Comparison of ENCODE assay signal across 18 cellular contexts in the genomic region with DNA sequence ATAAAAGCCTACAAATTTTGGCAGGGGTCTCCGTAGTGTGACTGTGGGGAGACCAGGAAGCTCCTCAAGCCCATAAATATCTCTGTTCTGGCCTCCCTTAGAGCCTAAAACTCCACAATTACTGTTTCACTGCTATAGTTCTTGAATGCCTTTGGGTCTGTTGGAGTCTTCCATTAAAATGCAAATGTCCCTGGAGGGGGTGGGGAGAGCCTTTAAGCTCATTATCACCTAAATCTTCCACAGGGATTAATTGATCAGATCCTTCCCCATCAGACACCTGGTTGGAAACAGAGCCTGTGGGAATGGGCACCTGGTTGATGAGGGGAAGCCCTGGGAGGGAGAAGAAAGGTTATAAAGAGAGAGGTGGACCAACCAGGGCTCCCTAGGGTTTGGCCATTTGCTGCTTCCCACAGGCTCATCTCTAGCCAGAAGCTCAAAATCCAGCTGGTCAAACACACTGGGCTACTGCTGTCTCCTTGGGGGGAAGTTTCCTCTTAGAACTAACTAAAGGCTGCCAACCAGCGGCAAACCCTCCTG.
A peak's percentile ranks its signal among the peaks of the same experiment; 100 is the strongest.
DNase-seq lines count a peak whose midpoint lies in the region; ATAC-seq, FAIRE-seq and TF ChIP-seq lines count a peak whose summit lies in the region.
"Had no signal": no experiment of that assay in that cellular context is flagged by ENCODE, and none has a peak within 500 bp of the region (broad histone marks: within the 10 kb centered on the region; RNA-seq: fewer than 3 reads in every experiment).

No MANE protein-coding gene starts in this region.

- H3K36me3 ChIP-seq in cardiac muscle cell (no peaks in the 10 kb centered on the region), hepatocyte (replicated peaks; ENCODE audit: insufficient read depth, low read depth) (no peaks in the 10 kb centered on the region), neuronal stem cell (replicated peaks in 1 of 2; ENCODE audit: control insufficient read depth in 2 of 2, insufficient read depth in 2 of 2, low read length in 2 of 2) (no peaks in the 10 kb centered on the region), small intestine (ENCODE audit: control insufficient read depth in 2 of 2, insufficient read depth in 2 of 2, low read length in 2 of 2) (no peaks in the 10 kb centered on the region)
- H3K36me3 ChIP-seq: BLaER1 had no signal

- H2BK12ac ChIP-seq in neuronal stem cell (ENCODE audit: low read length), result no peak overlapping the region

- H3K27ac ChIP-seq in cardiac muscle cell, result peak overlapping the region; percentile 68
- peak overlapping the region; percentile 84 for H3K27ac ChIP-seq in hepatocyte
- H3K27ac ChIP-seq in neuronal stem cell (replicated peaks; ENCODE audit: low read length), result peak overlapping the region; percentile 95
- H3K27ac ChIP-seq in small intestine (ENCODE audit: low read depth in 1 of 2, low read length in 1 of 2), result no peak overlapping the region
- H3K27ac ChIP-seq: BLaER1, testis had no signal

- no peak overlapping the region for H4K91ac ChIP-seq in neuronal stem cell (ENCODE audit: low read depth, low read length, poor library complexity)

- no peak overlapping the region for H2BK15ac ChIP-seq in neuronal stem cell (ENCODE audit: low read length)

- H2BK5ac ChIP-seq in neuronal stem cell (ENCODE audit: low read length), result peak overlapping the region; percentile 27

- H3K23ac ChIP-seq in neuronal stem cell (ENCODE audit: low read depth, low read length, poor library complexity), result no peak overlapping the region

- no peak for FAIRE-seq in small intestine (lab: Jason Lieb, UNC)

- H3K79me2 ChIP-seq in hepatocyte, result no peaks in the 10 kb centered on the region

- H2AK5ac ChIP-seq in neuronal stem cell (ENCODE audit: low read depth, low read length), result no peak overlapping the region

- WGBS in hepatocyte (ENCODE audit: low lambda C conversion rate, missing lambda C conversion rate), result 79% methylated on average over 2 of the region's 2 CpGs
- no CpG with 5 or more reads among the region's 2 CpGs for WGBS in neuronal stem cell (ENCODE audit: extremely low coverage in 2 of 2, insufficient read length in 2 of 2, insufficient replicate concordance in 1 of 2), 2 donors
- WGBS in small intestine, 3 donors, result 88 to 94% (median 91%) methylated on average over 2 of the region's 2 CpGs

- H3K18ac ChIP-seq in neuronal stem cell (ENCODE audit: low read length), result peak overlapping the region; percentile 5

- no peak overlapping the region for H3K9ac ChIP-seq in neuronal stem cell (ENCODE audit: low read depth, low read length, poor library complexity)
- H3K9ac ChIP-seq: BLaER1 had no signal

- H3K4me1 ChIP-seq in cardiac muscle cell (ENCODE audit: low read depth) (peaks cover 11% of the 10 kb centered on the region), hepatocyte (ENCODE audit: insufficient read depth) (peaks cover 18% of the 10 kb centered on the region), neuronal stem cell (ENCODE audit: control insufficient read depth in 2 of 2, insufficient read depth in 1 of 2, low read depth in 1 of 2, low read length in 2 of 2) (peaks cover 12 to 14% of the 10 kb centered on the region in 2 donors), small intestine (ENCODE audit: control insufficient read depth in 2 of 2, insufficient read depth in 1 of 2, low read depth in 1 of 2, low read length in 1 of 2) (no peaks in the 10 kb centered on the region)
- H3K4me1 ChIP-seq: BLaER1, testis had no signal

- no peak overlapping the region for H4K8ac ChIP-seq in neuronal stem cell (ENCODE audit: low read depth, low read length)

- H3K9me2 ChIP-seq in hepatocyte (replicated peaks; ENCODE audit: insufficient read depth), result no peaks in the 10 kb centered on the region

- intact Hi-C loops in left ventricle myocardium superior (cut with micrococcal nuclease), result no loop called here

- DNase-seq in cardiac muscle cell (ENCODE audit: low read depth in 1 of 2, low spot score in 1 of 2) (no peak), left ventricle myocardium superior (no peak), hepatocyte (ENCODE audit: low spot score) (no peak), neuronal stem cell (ENCODE audit: low spot score) (no peak), small intestine (no peak)
- DNase-seq in stimulated activated naive CD8-positive, alpha-beta T cell treated with anti-CD3 and anti-CD28 coated beads, Interleukin-15, Interleukin-2, amounts not matched to agents 100 U/mL and 50 U/mL, for 24 hours, result no peak
- DNase-seq: activated CD4-positive, alpha-beta memory T cell treated with anti-CD3 and anti-CD28 coated beads, Interleukin-2, amount 10 ng/mL, durations not matched to agents 7 days and 5 days; central memory CD4-positive, alpha-beta T cell; effector memory CD8-positive, alpha-beta T cell; GOT3; natural killer cell; NCI-H2029 treated with DMSO at 0.1 percent for 48 hours; NCI-H524; right cardiac atrium; testis had no signal

- H3K9me3 ChIP-seq in cardiac muscle cell (ENCODE audit: low read depth), result no peaks in the 10 kb centered on the region
- H3K9me3 ChIP-seq in hepatocyte (ENCODE audit: low read depth), result no peaks in the 10 kb centered on the region
- peaks cover 5 to 23% of the 10 kb centered on the region in 2 donors for H3K9me3 ChIP-seq in neuronal stem cell (replicated peaks in 1 of 2; ENCODE audit: control insufficient read depth in 2 of 2, insufficient read depth in 1 of 2, low read depth in 1 of 2, low read length in 2 of 2)
- no peaks in the 10 kb centered on the region for H3K9me3 ChIP-seq in small intestine (ENCODE audit: control insufficient read depth, low read depth)
- H3K9me3 ChIP-seq: BLaER1, testis had no signal

- TF ChIP-seq CTCF in cardiac muscle cell (IDR thresholded peaks at IDR 0.05; ENCODE audit: low read depth, low read length), result no peak
- no peak for TF ChIP-seq CTCF in hepatocyte (IDR thresholded peaks at IDR 0.05; ENCODE audit: poor library complexity)

- H2AFZ ChIP-seq in hepatocyte (peak overlapping the region; percentile 49), neuronal stem cell (ENCODE audit: low read length) (peak overlapping the region; percentile 83)

- H2BK120ac ChIP-seq in neuronal stem cell (ENCODE audit: low read depth, low read length), result no peak overlapping the region

- H3K4ac ChIP-seq in neuronal stem cell (ENCODE audit: low read length), result no peak overlapping the region

- no peaks in the 10 kb centered on the region for H3K79me1 ChIP-seq in neuronal stem cell (ENCODE audit: low read depth, low read length)

- ATAC-seq in left ventricle myocardium superior (no peak), HG02885 (IDR thresholded peaks at IDR 0.05; ENCODE audit: poor library complexity, unreplicated experiment) (no peak), GM21390 (IDR thresholded peaks at IDR 0.05; ENCODE audit: unreplicated experiment) (no peak)
- ATAC-seq in stimulated activated naive CD8-positive, alpha-beta T cell treated with anti-CD3 and anti-CD28 coated beads, Interleukin-15, Interleukin-2, amounts not matched to agents 100 U/mL and 50 U/mL, for 24 hours, result no peak
- ATAC-seq: effector memory CD8-positive, alpha-beta T cell; natural killer cell; right cardiac atrium had no signal

- H3K4me2 ChIP-seq in hepatocyte, result peak overlapping the region; percentile 40
- H3K4me2 ChIP-seq in neuronal stem cell (ENCODE audit: insufficient read depth, low read length, poor library complexity, severe bottlenecking), result peak overlapping the region; percentile 54
- H3K4me2 ChIP-seq: BLaER1 had no signal

- no peaks in the 10 kb centered on the region for H3K27me3 ChIP-seq in cardiac muscle cell
- no peaks in the 10 kb centered on the region for H3K27me3 ChIP-seq in hepatocyte
- H3K27me3 ChIP-seq in neuronal stem cell (ENCODE audit: control insufficient read depth in 3 of 3, insufficient read depth in 3 of 3, low read depth in 1 of 3, low read length in 3 of 3), result no peaks in the 10 kb centered on the region
- H3K27me3 ChIP-seq in small intestine (ENCODE audit: control insufficient read depth in 2 of 2, insufficient read depth in 2 of 2, low read length in 2 of 2), result no peaks in the 10 kb centered on the region
- H3K27me3 ChIP-seq: BLaER1, testis had no signal

- no peak overlapping the region for H3K14ac ChIP-seq in neuronal stem cell (ENCODE audit: low read length)

- H4K20me1 ChIP-seq in hepatocyte (ENCODE audit: insufficient read depth, poor library complexity, severe bottlenecking), result no peaks in the 10 kb centered on the region
- H4K20me1 ChIP-seq: BLaER1 had no signal

- H3K4me3 ChIP-seq in cardiac muscle cell (no peak overlapping the region), hepatocyte (no peak overlapping the region), neuronal stem cell (ENCODE audit: low read length in 2 of 2) (peak overlapping the region in 1 of 2 donors; percentile 4), small intestine (ENCODE audit: low read depth in 1 of 2, low read length in 2 of 2) (no peak overlapping the region)
- H3K4me3 ChIP-seq: BLaER1, testis had no signal

Comparison
In these comparisons a context has a peak if more than half of its experiments do, and no peak if none do; other contexts are left out.
1. H3K27ac ChIP-seq: peak in cardiac muscle cell (single experiment), hepatocyte (single experiment) and neuronal stem cell (single experiment); none in small intestine (0 of 2).